In the genomic region with DNA sequence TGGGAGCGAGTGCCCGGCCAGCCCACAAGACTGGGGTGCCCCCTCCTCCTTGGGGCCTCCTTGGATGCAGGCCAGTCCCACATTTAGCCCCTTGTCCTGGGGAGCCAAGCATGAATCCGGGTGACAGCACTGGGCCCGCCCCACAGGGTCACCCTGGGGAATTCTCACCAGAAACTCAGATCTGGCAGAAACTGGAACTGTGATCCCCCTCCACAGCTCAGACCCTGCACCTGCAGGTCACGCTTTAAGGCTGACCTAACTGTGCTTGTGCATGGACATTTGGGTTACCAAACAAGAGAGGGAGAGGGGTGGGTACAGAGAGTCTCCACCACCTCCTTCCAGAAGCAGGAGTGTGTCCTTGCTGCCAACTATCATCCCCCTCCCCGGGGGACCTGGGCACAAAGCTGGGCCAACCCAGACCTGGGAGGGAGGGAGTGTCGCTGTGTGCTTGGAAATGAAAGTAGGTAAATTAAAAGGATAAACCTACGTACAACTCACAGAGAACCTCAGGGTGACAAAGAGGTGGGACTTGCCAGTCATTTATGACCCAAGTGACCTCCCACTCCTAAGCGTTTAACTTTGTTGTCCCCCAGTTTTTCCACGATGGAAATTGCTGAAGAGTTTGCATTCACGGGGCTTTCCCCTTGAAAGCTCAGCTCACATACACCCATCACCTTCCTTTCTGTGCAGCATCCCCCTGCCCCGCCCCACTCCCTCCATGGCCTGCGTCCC, we compare ENCODE assay signal across 10 cellular contexts. TPM values are rescaled to one million over a fixed set of nuclear protein-coding genes. Genes with fewer than 3 reads are reported as not detected.
DNase-seq lines count a peak whose midpoint lies in the region; ATAC-seq and TF ChIP-seq lines count a peak whose summit lies in the region.
"Had no signal": no experiment of that assay in that cellular context is flagged by ENCODE, and none has a peak within 500 bp of the region (broad histone marks: within the 10 kb centered on the region; RNA-seq: fewer than 3 reads in every experiment).

No MANE protein-coding gene starts in this region.

- TF ChIP-seq POLR2A in heart left ventricle (IDR thresholded peaks at IDR 0.05) = no peak

- intact Hi-C loops in activated CD8-positive, alpha-beta T cell treated with anti-CD3 and anti-CD28 coated beads for 36 hours (cut with micrococcal nuclease) = no loop called here
- intact Hi-C loops in heart left ventricle (cut with DNase I) = no loop called here

- no peaks in the 10 kb centered on the region for H3K9me3 ChIP-seq in heart left ventricle

- no peak for TF ChIP-seq CTCF in activated CD8-positive, alpha-beta T cell treated with anti-CD3 and anti-CD28 coated beads for 36 hours (IDR thresholded peaks at IDR 0.05)
- no peak for TF ChIP-seq CTCF in heart left ventricle (IDR thresholded peaks at IDR 0.05)

- H3K4me1 ChIP-seq in heart left ventricle = peaks cover 0 to 30% (median 13%) of the 10 kb centered on the region in 12 donors

- H3K4me3 ChIP-seq in heart left ventricle = no peak overlapping the region

- H3K27me3 ChIP-seq in heart left ventricle = no peaks in the 10 kb centered on the region

- peaks cover 63% of the 10 kb centered on the region for H3K4me1 Mint-ChIP-seq in activated CD8-positive, alpha-beta T cell treated with anti-CD3 and anti-CD28 coated beads for 36 hours (ENCODE audit: low read depth)

- 83 to 92% (median 89%) methylated on average over 12 to 13 of the region's 13 CpGs for WGBS in heart left ventricle, 4 donors

- CTCF ChIA-PET in activated CD8-positive, alpha-beta T cell treated with anti-CD3 and anti-CD28 coated beads for 36 hours (lab: Charles Lee) = interaction anchor here (1.3 to 2.2 kb wide), 5 partner anchors 10 to 114 kb away, joined by 4 to 9 read pairs (median 5); no protein-coding TSS in a partner anchor

- DNase-seq in D341Med (ENCODE audit: low spot score) = peak; percentile 24
- DNase-seq in activated CD8-positive, alpha-beta T cell treated with anti-CD3 and anti-CD28 coated beads for 36 hours = peak; percentile 56
- no peak for DNase-seq in central memory CD4-positive, alpha-beta T cell
- DNase-seq in heart left ventricle = no peak
- no peak for DNase-seq in stimulated activated naive CD4-positive, alpha-beta T cell (lab: John Stamatoyannopoulos, UW)
- no peak for DNase-seq in SHP77 (lab: John Stamatoyannopoulos, UW)

- peak overlapping the region; percentile 20 for H3K27ac Mint-ChIP-seq in activated CD8-positive, alpha-beta T cell treated with anti-CD3 and anti-CD28 coated beads for 36 hours
- H3K27ac Mint-ChIP-seq: T-helper 1 cell treated with Interleukin-12 subunit alpha and Interleukin-12 subunit beta and Interleukin-4 antibody, amounts not matched to agents 30 μg/mL and 1 μg/mL, for 36 hours had no signal

- peak overlapping the region in 1 of 12 donors; percentile 73 for H3K27ac ChIP-seq in heart left ventricle

- ATAC-seq in GM19035 (IDR thresholded peaks at IDR 0.05; ENCODE audit: unreplicated experiment) (peak; percentile 80), HG02938 (IDR thresholded peaks at IDR 0.05; ENCODE audit: unreplicated experiment) (peak; percentile 72), heart left ventricle (no peak)
- peak; percentile 38 for ATAC-seq in activated CD8-positive, alpha-beta T cell treated with anti-CD3 and anti-CD28 coated beads for 36 hours

- no peaks in the 10 kb centered on the region for H3K9me3 Mint-ChIP-seq in activated CD8-positive, alpha-beta T cell treated with anti-CD3 and anti-CD28 coated beads for 36 hours
- H3K9me3 Mint-ChIP-seq: T-helper 1 cell treated with Interleukin-12 subunit alpha and Interleukin-12 subunit beta and Interleukin-4 antibody, amounts not matched to agents 30 μg/mL and 1 μg/mL, for 36 hours had no signal

- POLR2A ChIA-PET in activated CD8-positive, alpha-beta T cell treated with anti-CD3 and anti-CD28 coated beads for 36 hours (lab: Charles Lee) = interaction anchor here (0.8 to 1.4 kb wide), 2 partner anchors 9 to 70 kb away, joined by 3 to 5 read pairs; partner anchors contain the start of gene ITM2C

- H3K27me3 Mint-ChIP-seq in activated CD8-positive, alpha-beta T cell treated with anti-CD3 and anti-CD28 coated beads for 36 hours = no peaks in the 10 kb centered on the region

- no peak overlapping the region for H3K4me3 Mint-ChIP-seq in activated CD8-positive, alpha-beta T cell treated with anti-CD3 and anti-CD28 coated beads for 36 hours
- H3K4me3 Mint-ChIP-seq: T-helper 1 cell treated with Interleukin-12 subunit alpha and Interleukin-12 subunit beta and Interleukin-4 antibody, amounts not matched to agents 30 μg/mL and 1 μg/mL, for 36 hours had no signal

- H3K36me3 Mint-ChIP-seq in activated CD8-positive, alpha-beta T cell treated with anti-CD3 and anti-CD28 coated beads for 36 hours (ENCODE audit: low read depth) = peaks cover 10% of the 10 kb centered on the region

- peaks cover 0 to 26% (median 0%) of the 10 kb centered on the region in 9 donors for H3K36me3 ChIP-seq in heart left ventricle

RNA-seq across cellular contexts. Expression of gene ITM2C, which starts 9.1 kb away (rescaled TPM):
- total RNA-seq in activated CD8-positive, alpha-beta T cell treated with anti-CD3 and anti-CD28 coated beads for 36 hours = 10 to 100 TPM; 43.2 to 43.4 TPM
- 10 to 100 TPM; 23.3 to 36.6 (median 26.5) TPM for total RNA-seq in heart left ventricle
- polyA plus RNA-seq in heart left ventricle = 10 to 100 TPM; 19.7 to 25.0 TPM

RNA-seq across cellular contexts. Expression of gene GPR55, which starts 51.2 kb away (rescaled TPM):
- total RNA-seq in activated CD8-positive, alpha-beta T cell treated with anti-CD3 and anti-CD28 coated beads for 36 hours = 1 to 10 TPM; 5.0 to 5.3 TPM
- total RNA-seq in heart left ventricle = under 1 TPM in 4 of 9 donors, not detected in 5; 0.08 to 0.36 (median 0.20) TPM
- under 1 TPM in 1 of 2 donors, not detected in 1; 0.03 TPM for polyA plus RNA-seq in heart left ventricle
- total RNA-seq: M059J had no signal

Comparison
In these comparisons a context has a peak if more than half of its experiments do, and no peak if none do; other contexts are left out.
1. DNase-seq: peak in D341Med (single experiment) and activated CD8-positive, alpha-beta T cell treated with anti-CD3 and anti-CD28 coated beads for 36 hours (single experiment); none in central memory CD4-positive, alpha-beta T cell (single experiment), heart left ventricle (0 of 5), stimulated activated naive CD4-positive, alpha-beta T cell (0 of 6) and SHP77 (0 of 2).
2. ATAC-seq: peak in GM19035 (single experiment), HG02938 (single experiment) and activated CD8-positive, alpha-beta T cell treated with anti-CD3 and anti-CD28 coated beads for 36 hours (single experiment); none in heart left ventricle (0 of 4).
3. RNA of gene GPR55, which starts 51.2 kb away (total RNA-seq): 5.0 to 5.3 TPM in activated CD8-positive, alpha-beta T cell treated with anti-CD3 and anti-CD28 coated beads for 36 hours; 0.08 to 0.36 TPM in heart left ventricle; every median in the first group is over 4 times any median in the second.